23 cellular contexts compared by ENCODE assay signal in genomic region chr1:237638555-237638954, GRCh38.
"Had no signal": no experiment of that assay in that cellular context is flagged by ENCODE, and none has a peak within 500 bp of the region (broad histone marks: within the 10 kb centered on the region; RNA-seq: fewer than 3 reads in every experiment).

No MANE protein-coding gene starts in this region.

- H3K36me3 ChIP-seq: gastrocnemius medialis, left lung had no signal

- H3K9me3 ChIP-seq: esophagus muscularis mucosa, gastrocnemius medialis, heart right ventricle, lower lobe of right lung, mucosa of descending colon had no signal

- FAIRE-seq: colon, endothelial cell of umbilical vein, islet of Langerhans, keratinocyte had no signal

- ATAC-seq: foreskin keratinocyte, gastrocnemius medialis, heart right ventricle, left cardiac atrium, left lung, left ventricle myocardium superior, lower lobe of right lung, mucosa of descending colon had no signal

- DNase-seq: dermis blood vessel endothelial cell; dorsolateral prefrontal cortex; effector CD4-positive, alpha-beta T cell; effector memory CD4-positive, alpha-beta T cell; foreskin keratinocyte; gastrocnemius medialis; glutamatergic neuron; head of caudate nucleus; heart right ventricle; hippocampal formation; left cardiac atrium; left lung; left ventricle myocardium superior; lower lobe of right lung; mesenchymal stem cell; mucosa of descending colon; naive B cell had no signal

- H3K4me3 ChIP-seq: coronary artery, dorsolateral prefrontal cortex, esophagus muscularis mucosa, gastrocnemius medialis, heart right ventricle, left lung, lower lobe of right lung, mucosa of descending colon had no signal

- H3K27ac ChIP-seq: coronary artery, dorsolateral prefrontal cortex, esophagus muscularis mucosa, foreskin keratinocyte, gastrocnemius medialis, heart right ventricle, left lung, lower lobe of right lung had no signal

- H3K4me1 ChIP-seq: foreskin keratinocyte, gastrocnemius medialis, left lung, lower lobe of right lung had no signal
